In the genomic region with DNA sequence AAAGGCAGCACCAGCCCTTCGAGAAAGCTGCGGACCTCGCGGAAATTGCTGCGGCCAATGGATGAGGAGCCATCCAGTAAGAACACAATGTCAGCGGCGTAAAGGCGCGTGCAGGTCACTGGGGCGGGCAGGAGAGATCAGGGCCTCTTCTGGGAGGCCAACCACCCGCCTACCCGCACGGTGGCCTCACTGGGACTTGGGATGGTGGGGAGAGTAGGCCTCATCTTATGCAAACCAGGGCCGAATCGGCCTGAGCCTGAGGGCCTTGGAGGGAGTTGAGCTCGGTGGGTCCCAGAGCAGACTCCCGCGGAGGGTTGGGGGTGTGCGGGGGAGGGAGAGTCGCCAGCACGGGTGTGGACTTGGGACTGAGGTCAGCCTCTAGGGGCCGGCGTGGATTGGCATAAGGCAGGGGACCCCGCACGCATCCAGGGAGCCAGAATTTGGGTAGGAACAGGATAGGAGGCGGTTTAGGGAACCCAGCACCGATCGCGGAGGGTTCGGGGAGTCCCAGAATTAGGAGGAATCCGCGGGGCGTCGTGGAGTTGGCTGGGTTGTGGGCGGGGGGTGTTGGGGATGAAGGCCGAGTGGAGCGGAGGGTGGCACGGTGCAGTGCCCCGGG, we compare ENCODE assay signal across 10 cellular contexts. TPM values are rescaled to one million over a fixed set of nuclear protein-coding genes. Genes with fewer than 3 reads are reported as not detected.
DNase-seq lines count a peak whose midpoint lies in the region; ATAC-seq and TF ChIP-seq lines count a peak whose summit lies in the region.
"Had no signal": no experiment of that assay in that cellular context is flagged by ENCODE, and none has a peak within 500 bp of the region (broad histone marks: within the 10 kb centered on the region; RNA-seq: fewer than 3 reads in every experiment).

No MANE protein-coding gene starts in this region.

- H3K36me3 ChIP-seq in left ventricle myocardium inferior, result peaks cover 16% of the 10 kb centered on the region

- peaks cover 10% of the 10 kb centered on the region for H3K27me3 ChIP-seq in left ventricle myocardium inferior (ENCODE audit: low read depth)

- intact Hi-C loops in left ventricle myocardium inferior (cut with micrococcal nuclease), result no loop called here

- ATAC-seq in HG02970 (IDR thresholded peaks at IDR 0.05; ENCODE audit: low FRiP score, unreplicated experiment), result no peak

- TF ChIP-seq CTCF in WI38 (IDR thresholded peaks at IDR 0.05; ENCODE audit: low read depth, low read length) (no peak), left ventricle myocardium inferior (IDR thresholded peaks at IDR 0.05; ENCODE audit: borderline replicate concordance) (no peak)

- H3K27ac ChIP-seq in left ventricle myocardium inferior (replicated peaks), result no peak overlapping the region

- peaks cover 53% of the 10 kb centered on the region for H3K4me1 ChIP-seq in left ventricle myocardium inferior

- peak overlapping the region; percentile 59 for H3K4me3 ChIP-seq in WI38 (ENCODE audit: low read depth, low read length)
- H3K4me3 ChIP-seq in left ventricle myocardium inferior, result peak overlapping the region; percentile 55
- peak overlapping the region; percentile 41 for H3K4me3 ChIP-seq in skeletal muscle cell (ENCODE audit: low read depth, low read length)

- DNase-seq in ELF-1 (ENCODE audit: low read depth, low spot score) (peak; percentile 74), left ventricle myocardium inferior (no peak), skeletal muscle cell (ENCODE audit: low read depth) (no peak), T-helper 9 cell (no peak), NCI-H187 (lab: John Stamatoyannopoulos, UW) (no peak), HuH-7 (ENCODE audit: low spot score) (no peak)
- DNase-seq: NCI-H1694 had no signal

- no peaks in the 10 kb centered on the region for H3K9me3 ChIP-seq in left ventricle myocardium inferior (replicated peaks)

RNA-seq across cellular contexts. Expression of a gene that starts 0.6 kb away (rescaled TPM):
- 24.4 TPM for total RNA-seq in left ventricle myocardium inferior

RNA-seq across cellular contexts. Expression of a gene that starts 14.9 kb away (rescaled TPM):
- 1,000 TPM for total RNA-seq in left ventricle myocardium inferior

RNA-seq across cellular contexts. Expression of a gene that starts 27.0 kb away (rescaled TPM):
- not detected for total RNA-seq in left ventricle myocardium inferior
- total RNA-seq: lung microvascular endothelial cell had no signal

RNA-seq across cellular contexts. Expression of a gene that starts 31.0 kb away (rescaled TPM):
- 0.19 TPM for total RNA-seq in left ventricle myocardium inferior
- total RNA-seq: lung microvascular endothelial cell had no signal

RNA-seq across cellular contexts. Expression of a gene that starts 37.9 kb away (rescaled TPM):
- 1.5 TPM for total RNA-seq in left ventricle myocardium inferior
